In the genomic region with DNA sequence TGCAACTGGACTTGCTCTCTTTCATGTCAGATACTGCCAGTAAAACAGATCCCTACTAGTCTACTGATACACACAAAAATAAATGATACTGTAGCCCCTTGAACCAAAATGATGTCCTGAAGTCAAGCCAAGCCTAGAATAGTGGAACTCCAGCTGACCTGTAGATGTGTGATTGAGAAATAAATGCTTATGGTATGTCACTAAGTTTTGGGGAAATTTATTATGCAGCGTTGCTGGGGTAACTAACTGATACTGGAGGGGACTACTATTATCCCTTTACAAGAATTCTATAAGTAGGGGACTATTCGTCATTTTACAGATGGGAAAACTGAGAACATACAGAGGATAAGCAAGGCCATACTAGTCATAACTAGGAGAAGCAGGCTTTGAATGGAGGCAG, we compare ENCODE assay signal across 2 cellular contexts.
TF ChIP-seq lines count a peak whose summit lies in the region.

No MANE protein-coding gene starts in this region.

TF ChIP-seq in SK-N-SH treated with all-trans-retinoic acid at 6 μM for 48 hours, 23 proteins besides CTCF, POLR2A, EP300 and RAD21:
- TF ChIP-seq TCF4 (CRISPR knock-in tag; IDR thresholded peaks at IDR 0.05; ENCODE audit: borderline replicate concordance) (no peak), ZNF8 (CRISPR knock-in tag; IDR thresholded peaks at IDR 0.05) (peak; percentile 58)
- TF ChIP-seq, protein P1, sequence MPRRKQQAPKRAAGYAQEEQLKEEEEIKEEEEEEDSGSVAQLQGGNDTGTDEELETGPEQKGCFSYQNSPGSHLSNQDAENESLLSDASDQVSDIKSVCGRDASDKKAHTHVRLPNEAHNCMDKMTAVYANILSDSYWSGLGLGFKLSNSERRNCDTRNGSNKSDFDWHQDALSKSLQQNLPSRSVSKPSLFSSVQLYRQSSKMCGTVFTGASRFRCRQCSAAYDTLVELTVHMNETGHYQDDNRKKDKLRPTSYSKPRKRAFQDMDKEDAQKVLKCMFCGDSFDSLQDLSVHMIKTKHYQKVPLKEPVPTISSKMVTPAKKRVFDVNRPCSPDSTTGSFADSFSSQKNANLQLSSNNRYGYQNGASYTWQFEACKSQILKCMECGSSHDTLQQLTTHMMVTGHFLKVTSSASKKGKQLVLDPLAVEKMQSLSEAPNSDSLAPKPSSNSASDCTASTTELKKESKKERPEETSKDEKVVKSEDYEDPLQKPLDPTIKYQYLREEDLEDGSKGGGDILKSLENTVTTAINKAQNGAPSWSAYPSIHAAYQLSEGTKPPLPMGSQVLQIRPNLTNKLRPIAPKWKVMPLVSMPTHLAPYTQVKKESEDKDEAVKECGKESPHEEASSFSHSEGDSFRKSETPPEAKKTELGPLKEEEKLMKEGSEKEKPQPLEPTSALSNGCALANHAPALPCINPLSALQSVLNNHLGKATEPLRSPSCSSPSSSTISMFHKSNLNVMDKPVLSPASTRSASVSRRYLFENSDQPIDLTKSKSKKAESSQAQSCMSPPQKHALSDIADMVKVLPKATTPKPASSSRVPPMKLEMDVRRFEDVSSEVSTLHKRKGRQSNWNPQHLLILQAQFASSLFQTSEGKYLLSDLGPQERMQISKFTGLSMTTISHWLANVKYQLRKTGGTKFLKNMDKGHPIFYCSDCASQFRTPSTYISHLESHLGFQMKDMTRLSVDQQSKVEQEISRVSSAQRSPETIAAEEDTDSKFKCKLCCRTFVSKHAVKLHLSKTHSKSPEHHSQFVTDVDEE (CRISPR knock-in tag; IDR thresholded peaks at IDR 0.05): no peak

TF ChIP-seq in SK-N-SH, 30 proteins besides CTCF, POLR2A, EP300 and RAD21:
- no peak for TF ChIP-seq MAX (IDR thresholded peaks at IDR 0.05; ENCODE audit: low read depth)
- no peak for TF ChIP-seq FOSL2 (IDR thresholded peaks at IDR 0.05; ENCODE audit: borderline replicate concordance, low read depth)
- no peak for TF ChIP-seq CHD2 (IDR thresholded peaks at IDR 0.05; ENCODE audit: low read length, partially characterized antibody)
- no peak for TF ChIP-seq MXI1 (IDR thresholded peaks at IDR 0.05; ENCODE audit: low read depth, low read length)
- no peak for TF ChIP-seq SMC3 (IDR thresholded peaks at IDR 0.05; ENCODE audit: low read depth, low read length)
- TF ChIP-seq IRF3 (IDR thresholded peaks at IDR 0.05; ENCODE audit: low read depth, low read length): no peak
- TF ChIP-seq USF1 (IDR thresholded peaks at IDR 0.05; ENCODE audit: borderline replicate concordance, low read depth): no peak
- TF ChIP-seq RCOR1 (IDR thresholded peaks at IDR 0.05; ENCODE audit: low read length): no peak
- TF ChIP-seq ZBTB33 (IDR thresholded peaks at IDR 0.05; ENCODE audit: borderline replicate concordance, low read depth): no peak
- TF ChIP-seq NFIC (IDR thresholded peaks at IDR 0.05; ENCODE audit: borderline replicate concordance): no peak
- TF ChIP-seq RFX5 (IDR thresholded peaks at IDR 0.05; ENCODE audit: low read length): no peak
- TF ChIP-seq GATA2 (CRISPR knock-in tag; IDR thresholded peaks at IDR 0.05): no peak
- TF ChIP-seq TEAD4 (IDR thresholded peaks at IDR 0.05; ENCODE audit: borderline replicate concordance, insufficient read depth): no peak
- TF ChIP-seq GABPA (IDR thresholded peaks at IDR 0.05; ENCODE audit: low read depth): no peak
- no peak for TF ChIP-seq POLR2AphosphoS5 (IDR thresholded peaks at IDR 0.05; ENCODE audit: low read depth, low read length)
- no peak for TF ChIP-seq FOXJ3 (CRISPR knock-in tag; IDR thresholded peaks at IDR 0.05)
- TF ChIP-seq RXRA (IDR thresholded peaks at IDR 0.05; ENCODE audit: borderline replicate concordance, low read depth): no peak
